ENCODE assay signal across 10 cellular contexts in genomic region chr1:198829948-198830347, GRCh38.
DNase-seq lines count a peak whose midpoint lies in the region; ATAC-seq and TF ChIP-seq lines count a peak whose summit lies in the region.
"Had no signal": no experiment of that assay in that cellular context is flagged by ENCODE, and none has a peak within 500 bp of the region (broad histone marks: within the 10 kb centered on the region; RNA-seq: fewer than 3 reads in every experiment).

No MANE protein-coding gene starts in this region.

- no peak overlapping the region for H3K9ac ChIP-seq in SU-DHL-6 (ENCODE audit: low read length)
- H3K9ac ChIP-seq in smooth muscle cell (ENCODE audit: low read depth) = no peak overlapping the region

- H3K4me1 Mint-ChIP-seq in activated CD4-positive, alpha-beta T cell treated with anti-CD3 and anti-CD28 coated beads, Interleukin-2, amount 10 ng/mL, durations not matched to agents 7 days and 5 days = peaks cover 15% of the 10 kb centered on the region

- no peak overlapping the region for H3K27ac ChIP-seq in SU-DHL-6 (ENCODE audit: low read depth, low read length)
- H3K27ac ChIP-seq in smooth muscle cell (ENCODE audit: low read depth) = peak overlapping the region; percentile 13
- H3K27ac ChIP-seq: psoas muscle, tibial artery had no signal

- H3K79me2 ChIP-seq in SU-DHL-6 (ENCODE audit: insufficient read depth, low read length) (no peaks in the 10 kb centered on the region), smooth muscle cell (ENCODE audit: low read depth) (no peaks in the 10 kb centered on the region)

- H3K36me3 ChIP-seq in SU-DHL-6 (ENCODE audit: low read length) = no peaks in the 10 kb centered on the region
- no peaks in the 10 kb centered on the region for H3K36me3 ChIP-seq in smooth muscle cell (ENCODE audit: low read depth)
- H3K36me3 ChIP-seq: tibial artery had no signal

- no peak for DNase-seq in activated CD4-positive, alpha-beta T cell treated with anti-CD3 and anti-CD28 coated beads, Interleukin-2, amount 10 ng/mL, durations not matched to agents 7 days and 5 days
- DNase-seq in activated CD4-positive, alpha-beta T cell treated with anti-CD3 and anti-CD28 coated beads, Interleukin-2, amount 50 U/mL, for 4 hours = no peak
- peak; percentile 43 for DNase-seq in fibroblast of the aortic adventitia (ENCODE audit: low read depth)
- no peak for DNase-seq in smooth muscle cell (lab: John Stamatoyannopoulos, UW; ENCODE audit: unreplicated experiment)
- no peak for DNase-seq in NCI-H2227 treated with DMSO at 0.1 percent for 48 hours (lab: John Stamatoyannopoulos, UW)
- DNase-seq: psoas muscle, tibial artery had no signal

- CTCF ChIA-PET in activated CD4-positive, alpha-beta T cell treated with anti-CD3 and anti-CD28 coated beads, Interleukin-2, amount 10 ng/mL, durations not matched to agents 7 days and 5 days (lab: Charles Lee) = interaction anchor here (1.3 kb wide), 1 partner anchor 10 kb away, joined by 5 read pairs; no protein-coding TSS in a partner anchor

- H3K36me3 Mint-ChIP-seq in activated CD4-positive, alpha-beta T cell treated with anti-CD3 and anti-CD28 coated beads, Interleukin-2, amount 10 ng/mL, durations not matched to agents 7 days and 5 days (ENCODE audit: low read depth) = peaks cover 2% of the 10 kb centered on the region

- H3K9me3 ChIP-seq in SU-DHL-6 (ENCODE audit: insufficient read depth, low read length) = no peaks in the 10 kb centered on the region
- H3K9me3 ChIP-seq in smooth muscle cell (replicated peaks; ENCODE audit: low read depth) = no peaks in the 10 kb centered on the region
- H3K9me3 ChIP-seq: psoas muscle, tibial artery had no signal

- no peak overlapping the region for H3K4me3 Mint-ChIP-seq in activated CD4-positive, alpha-beta T cell treated with anti-CD3 and anti-CD28 coated beads, Interleukin-2, amount 10 ng/mL, durations not matched to agents 7 days and 5 days

- H3K27me3 ChIP-seq in SU-DHL-6 (ENCODE audit: low read length) = no peaks in the 10 kb centered on the region
- H3K27me3 ChIP-seq in smooth muscle cell (ENCODE audit: low read depth) = no peaks in the 10 kb centered on the region
- H3K27me3 ChIP-seq: tibial artery had no signal

- H4K20me1 ChIP-seq in SU-DHL-6 (ENCODE audit: low read depth, low read length) (no peaks in the 10 kb centered on the region), smooth muscle cell (ENCODE audit: low read depth) (peaks cover 8% of the 10 kb centered on the region)

- H3K4me2 ChIP-seq in SU-DHL-6 (ENCODE audit: low read depth, low read length, poor library complexity, severe bottlenecking) (no peak overlapping the region), smooth muscle cell (no peak overlapping the region)

- H3K9me2 ChIP-seq in SU-DHL-6 (replicated peaks; ENCODE audit: insufficient read depth, low read length) = no peaks in the 10 kb centered on the region

- TF ChIP-seq CTCF in SU-DHL-6 (IDR thresholded peaks at IDR 0.05; ENCODE audit: insufficient read depth, low read length, poor library complexity, severe bottlenecking) (peak; percentile 62), fibroblast of the aortic adventitia (IDR thresholded peaks at IDR 0.05; ENCODE audit: insufficient read depth, low read length) (peak; percentile 41), smooth muscle cell (IDR thresholded peaks at IDR 0.05; ENCODE audit: borderline replicate concordance, insufficient read depth, poor library complexity, severe bottlenecking) (no peak)

- peaks cover 3% of the 10 kb centered on the region for H3K9me3 Mint-ChIP-seq in activated CD4-positive, alpha-beta T cell treated with anti-CD3 and anti-CD28 coated beads, Interleukin-2, amount 10 ng/mL, durations not matched to agents 7 days and 5 days

- H3K27me3 Mint-ChIP-seq in activated CD4-positive, alpha-beta T cell treated with anti-CD3 and anti-CD28 coated beads, Interleukin-2, amount 10 ng/mL, durations not matched to agents 7 days and 5 days = no peaks in the 10 kb centered on the region

- 58% methylated on average over 1 of the region's 1 CpG for WGBS in smooth muscle cell (ENCODE audit: low lambda C conversion rate)

- H3K4me1 ChIP-seq in smooth muscle cell (ENCODE audit: low read depth) = no peaks in the 10 kb centered on the region
- H3K4me1 ChIP-seq: psoas muscle, tibial artery had no signal

- no peak overlapping the region for H3K4me3 ChIP-seq in SU-DHL-6 (ENCODE audit: insufficient read depth, low read length, poor library complexity, severe bottlenecking)
- no peak overlapping the region for H3K4me3 ChIP-seq in fibroblast of the aortic adventitia (ENCODE audit: low read depth, low read length)
- H3K4me3 ChIP-seq in smooth muscle cell = no peak overlapping the region
- H3K4me3 ChIP-seq: psoas muscle, tibial artery had no signal

- peak overlapping the region; percentile 43 for H3K27ac Mint-ChIP-seq in activated CD4-positive, alpha-beta T cell treated with anti-CD3 and anti-CD28 coated beads, Interleukin-2, amount 10 ng/mL, durations not matched to agents 7 days and 5 days

- POLR2A ChIA-PET in activated CD4-positive, alpha-beta T cell treated with anti-CD3 and anti-CD28 coated beads, Interleukin-2, amount 10 ng/mL, durations not matched to agents 7 days and 5 days (lab: Charles Lee) = no interaction called here

- H3F3A ChIP-seq in SU-DHL-6 (ENCODE audit: insufficient read depth) (no peaks in the 10 kb centered on the region), smooth muscle cell (ENCODE audit: low read depth) (peaks cover 7% of the 10 kb centered on the region)

- H2AFZ ChIP-seq in SU-DHL-6 (ENCODE audit: low read depth, low read length, severe bottlenecking) (no peak overlapping the region), smooth muscle cell (ENCODE audit: low read depth) (no peak overlapping the region)

- ATAC-seq in GM21381 (IDR thresholded peaks at IDR 0.05; ENCODE audit: unreplicated experiment) (no peak), GM19328 (IDR thresholded peaks at IDR 0.05; ENCODE audit: unreplicated experiment) (no peak)
- ATAC-seq: psoas muscle had no signal
